ENCODE assay signal across 3 cellular contexts in the genomic region with DNA sequence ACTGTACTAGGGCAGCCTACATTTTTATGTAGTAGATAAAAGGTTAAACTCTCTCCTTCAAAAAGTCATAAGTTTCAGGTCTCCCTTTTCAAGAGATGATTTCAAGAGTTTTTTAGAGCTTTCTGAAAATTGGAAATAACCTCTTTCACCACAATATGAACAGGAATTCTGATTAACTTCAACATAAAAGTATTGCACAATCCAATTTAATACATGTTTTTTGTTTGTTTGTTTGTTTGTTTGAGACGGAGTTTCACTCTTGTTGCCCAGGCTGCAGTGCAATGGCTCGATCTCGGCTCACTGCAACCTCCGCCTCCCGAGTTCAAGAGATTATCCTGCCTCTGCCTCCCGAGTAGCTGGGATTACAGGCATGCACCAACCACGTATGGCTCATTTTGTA.
TF ChIP-seq lines count a peak whose summit lies in the region.

No MANE protein-coding gene starts in this region.

TF ChIP-seq in HepG2, 621 proteins besides CTCF, POLR2A, EP300 and RAD21:
- TF ChIP-seq CEBPB (IDR thresholded peaks at IDR 0.05; ENCODE audit: borderline replicate concordance, low read depth, low read length) = 0 out of 2 replicates have a peak, but pooled peaks have one; percentile 2
- no peak for TF ChIP-seq KDM5A (IDR thresholded peaks at IDR 0.05; ENCODE audit: borderline replicate concordance, low read length)

TF ChIP-seq in IMR-90, 13 proteins besides CTCF, POLR2A, EP300 and RAD21:
- TF ChIP-seq CEBPB (IDR thresholded peaks at IDR 0.05; ENCODE audit: low read depth, low read length) (peak; percentile 65), MXI1 (IDR thresholded peaks at IDR 0.05; ENCODE audit: borderline replicate concordance, low read depth, low read length) (no peak), RFX5 (IDR thresholded peaks at IDR 0.05; ENCODE audit: low read depth, low read length) (no peak)
TF ChIP-seq in IMR-90: peak in this region for 1.

TF ChIP-seq in K562, 482 proteins besides CTCF, POLR2A, EP300 and RAD21:
- no peak for TF ChIP-seq SP1 (CRISPR knock-in tag; IDR thresholded peaks at IDR 0.05)
- TF ChIP-seq CEBPB (tag; IDR thresholded peaks at IDR 0.05) = 0 out of 2 replicates have a peak, but pooled peaks have one; percentile 31
- TF ChIP-seq CEBPG (CRISPR knock-in tag; IDR thresholded peaks at IDR 0.05) = no peak
- TF ChIP-seq CEBPG (tag; conservative IDR thresholded peaks at IDR 0.05 in 1 of 2, IDR thresholded peaks at IDR 0.05 in 1 of 2) = peak in 1 of 2 experiments; percentile 50; a peak in 1 of 4 replicates
TF ChIP-seq in K562: peak in this region for 2.
